Comparison of ENCODE assay signal across 1 cellular context in the genomic region with DNA sequence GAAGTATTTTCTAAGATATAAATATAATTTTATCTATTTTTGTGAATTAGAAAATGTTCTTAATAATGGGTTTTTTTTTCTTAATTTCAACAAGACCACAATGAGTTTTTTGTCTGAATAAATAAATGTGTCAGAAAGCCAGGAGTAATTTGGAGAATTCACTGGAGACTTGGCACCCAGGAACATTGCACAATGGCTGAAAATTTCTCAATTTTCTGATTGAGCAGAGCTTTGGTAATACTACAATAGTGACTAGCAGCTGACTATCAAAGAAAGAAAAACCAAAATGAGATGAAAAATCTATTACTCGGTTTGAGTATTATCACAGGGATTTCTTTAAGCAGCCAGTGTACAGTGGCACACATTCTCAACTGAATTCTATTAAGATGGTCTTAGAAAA.
TF ChIP-seq lines count a peak whose summit lies in the region.

No MANE protein-coding gene starts in this region.

TF ChIP-seq in HepG2, 621 proteins besides CTCF, POLR2A, EP300 and RAD21:
- TF ChIP-seq, protein P1, sequence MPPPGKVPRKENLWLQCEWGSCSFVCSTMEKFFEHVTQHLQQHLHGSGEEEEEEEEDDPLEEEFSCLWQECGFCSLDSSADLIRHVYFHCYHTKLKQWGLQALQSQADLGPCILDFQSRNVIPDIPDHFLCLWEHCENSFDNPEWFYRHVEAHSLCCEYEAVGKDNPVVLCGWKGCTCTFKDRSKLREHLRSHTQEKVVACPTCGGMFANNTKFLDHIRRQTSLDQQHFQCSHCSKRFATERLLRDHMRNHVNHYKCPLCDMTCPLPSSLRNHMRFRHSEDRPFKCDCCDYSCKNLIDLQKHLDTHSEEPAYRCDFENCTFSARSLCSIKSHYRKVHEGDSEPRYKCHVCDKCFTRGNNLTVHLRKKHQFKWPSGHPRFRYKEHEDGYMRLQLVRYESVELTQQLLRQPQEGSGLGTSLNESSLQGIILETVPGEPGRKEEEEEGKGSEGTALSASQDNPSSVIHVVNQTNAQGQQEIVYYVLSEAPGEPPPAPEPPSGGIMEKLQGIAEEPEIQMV (CRISPR knock-in tag; IDR thresholded peaks at IDR 0.05; ENCODE audit: low read depth): no peak
- peak; percentile 3; the same call in 1 of the 2 replicates for TF ChIP-seq CEBPB (IDR thresholded peaks at IDR 0.05; ENCODE audit: borderline replicate concordance, low read depth, low read length)
- TF ChIP-seq ZNF660 (CRISPR knock-in tag; IDR thresholded peaks at IDR 0.05; ENCODE audit: borderline replicate concordance, low read depth): no peak
- TF ChIP-seq ETV6 (CRISPR knock-in tag; conservative IDR thresholded peaks at IDR 0.05): no peak
- no peak for TF ChIP-seq ZNF230 (CRISPR knock-in tag; IDR thresholded peaks at IDR 0.05)
- no peak for TF ChIP-seq KLF6 (CRISPR knock-in tag; IDR thresholded peaks at IDR 0.05)
TF ChIP-seq in HepG2: peak in this region for 1.
